In genomic region chr9:28487561-28487960, GRCh38 we compare ENCODE assay signal across 7 cellular contexts.
"Had no signal": no experiment of that assay in that cellular context is flagged by ENCODE, and none has a peak within 500 bp of the region (broad histone marks: within the 10 kb centered on the region; RNA-seq: fewer than 3 reads in every experiment).

No MANE protein-coding gene starts in this region.

- ATAC-seq: K562 had no signal

- H3K4me3 ChIP-seq: K562 had no signal

- H3K27ac Mint-ChIP-seq: H9 had no signal

- H3K4me3 Mint-ChIP-seq: H9 had no signal

- DNase-seq: GOT3, H9, HCEC 1CT, KG1 had no signal

- FAIRE-seq: H54, HTR-8/SVneo, K562 had no signal

- H3K9me3 Mint-ChIP-seq: H9 had no signal
